In genomic region chr17:16881239-16881924, GRCh38 we compare ENCODE assay signal across 24 cellular contexts.
"Had no signal": no experiment of that assay in that cellular context is flagged by ENCODE, and none has a peak within 500 bp of the region (broad histone marks: within the 10 kb centered on the region; RNA-seq: fewer than 3 reads in every experiment).

No MANE protein-coding gene starts in this region.

- H3K4me3 ChIP-seq: K562, Peyer's patch had no signal

- DNase-seq: activated CD4-positive, alpha-beta T cell treated with anti-CD3 and anti-CD28 coated beads for 48 hours; activated CD4-positive, alpha-beta T cell treated with anti-CD3 and anti-CD28 coated beads, Interleukin-2, amount 50 U/mL, for 4 hours; activated CD4-positive, CD25-positive, alpha-beta regulatory T cell treated with anti-CD3 and anti-CD28 coated beads, Interleukin-2, amount 50 U/mL, for 72 hours; activated gamma-delta T cell; activated naive CD4-positive, alpha-beta T cell treated with anti-CD3 and anti-CD28 coated beads for 36 hours; activated T-cell treated with anti-CD3 and anti-CD28 coated beads for 4 hours; amygdala; Karpas-422; NCI-H1105 treated with DMSO at 0.1 percent for 48 hours; NCI-H1436 treated with DMSO at 0.1 percent for 48 hours; NCI-H187; NCI-H2081; NCI-H446; NCI-H524; Peyer's patch; SHP77 treated with DMSO at 0.1 percent for 48 hours had no signal

- FAIRE-seq: astrocyte, K562 had no signal

- H3K27me3 ChIP-seq: Peyer's patch had no signal

- H3K27ac ChIP-seq: Peyer's patch, RWPE1 had no signal

- H3K36me3 ChIP-seq: Peyer's patch had no signal

- H3K27me3 Mint-ChIP-seq: activated naive CD8-positive, alpha-beta T cell; activated T-helper 17 cell treated with anti-CD3 and anti-CD28 coated beads, Interleukin-2, amount 50 U/mL, for 72 hours had no signal

- H3K4me1 ChIP-seq: Peyer's patch had no signal

- H3K27ac Mint-ChIP-seq: activated naive CD4-positive, alpha-beta T cell treated with anti-CD3 and anti-CD28 coated beads for 36 hours; activated naive CD8-positive, alpha-beta T cell; activated T-helper 17 cell treated with anti-CD3 and anti-CD28 coated beads, Interleukin-2, amount 50 U/mL, for 72 hours; brain; T-helper 1 cell treated with Interleukin-12 subunit alpha and Interleukin-12 subunit beta and Interleukin-4 antibody, amounts not matched to agents 30 μg/mL and 1 μg/mL, for 36 hours; WTC11 had no signal

- H3K9me3 Mint-ChIP-seq: T-helper 1 cell treated with Interleukin-12 subunit alpha and Interleukin-12 subunit beta and Interleukin-4 antibody, amounts not matched to agents 30 μg/mL and 1 μg/mL, for 36 hours had no signal

- H3K4me1 Mint-ChIP-seq: activated T-helper 17 cell treated with anti-CD3 and anti-CD28 coated beads, Interleukin-2, amount 50 U/mL, for 72 hours; brain; WTC11 had no signal

- H3K36me3 Mint-ChIP-seq: brain, WTC11 had no signal

- ATAC-seq: activated T-helper 17 cell treated with anti-CD3 and anti-CD28 coated beads, Interleukin-2, amount 50 U/mL, for 72 hours; K562; WTC11 had no signal

- H3K4me3 Mint-ChIP-seq: activated naive CD4-positive, alpha-beta T cell treated with anti-CD3 and anti-CD28 coated beads for 36 hours; activated naive CD8-positive, alpha-beta T cell; activated T-helper 17 cell treated with anti-CD3 and anti-CD28 coated beads, Interleukin-2, amount 50 U/mL, for 72 hours; brain; T-helper 1 cell treated with Interleukin-12 subunit alpha and Interleukin-12 subunit beta and Interleukin-4 antibody, amounts not matched to agents 30 μg/mL and 1 μg/mL, for 36 hours; WTC11 had no signal
